In the genomic region with DNA sequence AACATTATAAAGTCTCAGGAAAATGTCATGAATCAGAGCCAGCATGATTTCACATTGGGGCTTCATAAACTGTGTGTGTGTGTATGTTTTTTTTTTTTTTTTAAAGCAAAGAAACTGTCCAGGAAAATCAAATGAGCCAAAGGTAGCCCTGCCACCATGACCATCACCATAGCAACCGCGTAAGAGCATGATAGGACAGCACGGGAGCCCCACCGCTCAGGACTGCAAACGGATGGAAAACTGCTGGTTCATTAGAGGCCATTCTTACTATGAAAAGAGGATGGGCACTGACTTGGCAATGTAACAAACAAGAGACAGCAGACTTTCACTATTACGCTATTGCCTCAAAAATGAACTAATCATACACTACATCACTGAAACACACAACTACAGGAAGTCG, we compare ENCODE assay signal across 27 cellular contexts.
DNase-seq lines count a peak whose midpoint lies in the region; TF ChIP-seq lines count a peak whose summit lies in the region.
"Had no signal": no experiment of that assay in that cellular context is flagged by ENCODE, and none has a peak within 500 bp of the region (broad histone marks: within the 10 kb centered on the region; RNA-seq: fewer than 3 reads in every experiment).

No MANE protein-coding gene starts in this region.

- no peak overlapping the region for H2BK5ac ChIP-seq in mesendoderm (ENCODE audit: low read length)

- WGBS in mesendoderm (ENCODE audit: extremely low coverage, insufficient coverage, low lambda C conversion rate) = no CpG with 5 or more reads among the region's 7 CpGs

- H3K79me2 ChIP-seq in mesendoderm (ENCODE audit: control insufficient read depth, insufficient read depth, low read length) = no peaks in the 10 kb centered on the region

- no peak overlapping the region for H3K23ac ChIP-seq in mesendoderm (ENCODE audit: low read length)

- no peak overlapping the region for H3K4me3 ChIP-seq in astrocyte of the spinal cord (ENCODE audit: low read depth, low read length)
- H3K4me3 ChIP-seq in mesendoderm (ENCODE audit: low read length) = no peak overlapping the region
- H3K4me3 ChIP-seq: dorsolateral prefrontal cortex, gastroesophageal sphincter, smooth muscle cell had no signal

- no peak overlapping the region for H3K18ac ChIP-seq in mesendoderm (ENCODE audit: low read length)

- H3K9ac ChIP-seq in mesendoderm (ENCODE audit: low read length) = no peak overlapping the region

- no peak overlapping the region for H3K4me2 ChIP-seq in mesendoderm (ENCODE audit: low read length)
- H3K4me2 ChIP-seq: smooth muscle cell had no signal

- H2BK120ac ChIP-seq in mesendoderm (ENCODE audit: low read depth, low read length) = no peak overlapping the region

- in situ Hi-C loops in astrocyte of the spinal cord (cut with HindIII; ENCODE audit: low sequenced_read_pairs) = no loop called here
- in situ Hi-C loops in G401 (cut with HindIII; ENCODE audit: low sequenced_read_pairs) = no loop called here

- DNase-seq in DMS79 treated with DMSO at 0.1 percent for 48 hours (lab: John Stamatoyannopoulos, UW) = peak; percentile 21
- DNase-seq in DMS79 (lab: John Stamatoyannopoulos, UW) = no peak
- peak; percentile 26 for DNase-seq in NCI-H69 (lab: John Stamatoyannopoulos, UW)
- DNase-seq in astrocyte of the spinal cord (ENCODE audit: low read depth, low spot score) = peak; percentile 29
- DNase-seq in retina = peak; percentile 34
- DNase-seq in mesendoderm = no peak
- DNase-seq in G401 (ENCODE audit: low spot score) = no peak
- DNase-seq in occipital lobe (lab: John Stamatoyannopoulos, UW) = no peak
- DNase-seq: 8988T; activated CD8-positive, alpha-beta T cell treated with anti-CD3 and anti-CD28 coated beads for 36 hours; activated effector memory CD4-positive, alpha-beta T cell treated with Interleukin-2 at 50 U/mL for 16 hours; activated T-cell treated with anti-CD3 and anti-CD28 coated beads for 4 hours; central memory CD4-positive, alpha-beta T cell; EL; GOT3; Karpas-422; left ventricle myocardium superior; naive B cell; NCI-H1694 treated with DMSO at 0.1 percent for 48 hours; stimulated activated CD4-positive, alpha-beta T cell treated with anti-CD3 and anti-CD28 coated beads, Interleukin-1b, Interleukin-23, amount 100 ng/mL, for 48 hours; stimulated activated CD8-positive, alpha-beta memory T cell treated with anti-CD3 and anti-CD28 coated beads, Interleukin-4, amount 100 ng/mL, for 48 hours; stimulated activated naive CD8-positive, alpha-beta T cell treated with anti-CD3 and anti-CD28 coated beads, Interleukin-15, amount 100 ng/mL, for 72 hours; T-cell; tibial artery had no signal

- H3K79me1 ChIP-seq in mesendoderm (ENCODE audit: low read length) = no peaks in the 10 kb centered on the region

- H2AK5ac ChIP-seq in mesendoderm (ENCODE audit: low read length) = no peak overlapping the region

- H3K4ac ChIP-seq in mesendoderm (ENCODE audit: low read depth, low read length) = no peak overlapping the region

- no peak overlapping the region for H3K27ac ChIP-seq in mesendoderm (ENCODE audit: low read depth, low read length)
- H3K27ac ChIP-seq: dorsolateral prefrontal cortex, gastroesophageal sphincter had no signal

- no peak overlapping the region for H3K56ac ChIP-seq in mesendoderm (ENCODE audit: low read length)

- H4K8ac ChIP-seq in mesendoderm (ENCODE audit: low read depth, low read length) = no peak overlapping the region

- no peak for TF ChIP-seq CTCF in astrocyte of the spinal cord (IDR thresholded peaks at IDR 0.05; ENCODE audit: low read depth, low read length)

- H3K27me3 ChIP-seq in mesendoderm (ENCODE audit: insufficient read depth, low read length, poor library complexity) = no peaks in the 10 kb centered on the region
- H3K27me3 ChIP-seq: gastroesophageal sphincter, tibial artery had no signal

- no peaks in the 10 kb centered on the region for H3K4me1 ChIP-seq in mesendoderm (ENCODE audit: control insufficient read depth, low read depth, low read length)
- H3K4me1 ChIP-seq: gastroesophageal sphincter had no signal

- H2BK15ac ChIP-seq in mesendoderm (replicated peaks; ENCODE audit: low read depth) = no peak overlapping the region

- H4K5ac ChIP-seq in mesendoderm (ENCODE audit: low read length) = no peak overlapping the region

- H3K36me3 ChIP-seq in mesendoderm (ENCODE audit: control insufficient read depth, insufficient read depth, low read length) = no peaks in the 10 kb centered on the region
- H3K36me3 ChIP-seq: gastroesophageal sphincter, tibial artery had no signal

Comparison
In these comparisons a context has a peak if more than half of its experiments do, and no peak if none do; other contexts are left out.
1. DNase-seq: peak in DMS79 treated with DMSO at 0.1 percent for 48 hours (single experiment), NCI-H69 (single experiment), astrocyte of the spinal cord (single experiment) and retina (single experiment); none in DMS79 (single experiment), mesendoderm (single experiment), G401 (single experiment) and occipital lobe (single experiment).